In the genomic region with DNA sequence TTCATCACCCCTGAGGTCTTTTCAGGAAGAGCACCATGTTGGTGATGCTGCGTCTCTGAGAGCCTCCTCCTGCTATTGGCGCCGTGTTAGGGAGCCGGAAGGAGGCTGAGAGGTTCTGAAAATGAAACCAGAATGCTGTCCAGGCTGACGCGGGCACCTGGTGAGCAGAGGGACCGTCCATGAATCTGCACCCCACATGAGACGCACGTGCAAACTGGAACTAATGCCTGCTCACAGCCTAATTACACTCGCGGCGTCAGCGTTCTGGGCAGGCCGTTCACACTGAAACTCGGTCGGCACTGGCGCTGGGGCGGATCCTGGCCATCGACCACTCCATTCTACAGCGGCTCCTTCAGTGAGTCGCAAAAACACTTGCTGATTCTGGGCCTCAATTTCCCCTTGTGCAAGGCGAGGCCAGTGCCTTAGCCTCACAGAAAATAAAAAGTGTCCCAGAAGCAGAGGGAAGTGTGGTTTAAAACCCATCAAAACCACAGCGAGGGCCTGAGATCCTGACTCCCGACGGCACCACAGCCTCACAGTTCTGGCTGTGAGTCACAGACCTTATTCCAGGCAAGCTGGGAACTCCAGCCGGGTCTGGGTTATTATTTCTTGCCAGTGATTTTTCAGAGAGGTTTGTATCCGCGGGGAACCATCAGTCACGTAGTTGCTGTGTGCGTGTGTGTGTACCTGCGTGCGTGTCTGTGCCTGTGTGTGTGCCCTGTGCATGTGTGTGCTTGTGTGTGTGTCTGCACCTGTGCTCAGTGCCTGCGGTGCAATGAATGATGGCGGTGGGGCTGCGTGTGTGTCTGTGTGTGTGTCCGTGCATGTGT, we compare ENCODE assay signal across 14 cellular contexts. TPM values are rescaled to one million over a fixed set of nuclear protein-coding genes. Genes with fewer than 3 reads are reported as not detected.
DNase-seq lines count a peak whose midpoint lies in the region; ATAC-seq and TF ChIP-seq lines count a peak whose summit lies in the region.
"Had no signal": no experiment of that assay in that cellular context is flagged by ENCODE, and none has a peak within 500 bp of the region (broad histone marks: within the 10 kb centered on the region; RNA-seq: fewer than 3 reads in every experiment).

No MANE protein-coding gene starts in this region.

- no peaks in the 10 kb centered on the region for H3F3A ChIP-seq in neural progenitor cell (ENCODE audit: low read depth)

- H4K20me1 ChIP-seq in BLaER1 (no peaks in the 10 kb centered on the region), neural progenitor cell (ENCODE audit: low read depth) (no peaks in the 10 kb centered on the region)

- no peak for TF ChIP-seq CTCF in WTC11 (IDR thresholded peaks at IDR 0.05)
- no peak for TF ChIP-seq CTCF in neural progenitor cell (IDR thresholded peaks at IDR 0.05)

- no peak overlapping the region for H3K4me3 Mint-ChIP-seq in WTC11
- H3K4me3 Mint-ChIP-seq in neural progenitor cell = peak overlapping the region; percentile 11
- H3K4me3 Mint-ChIP-seq: activated CD4-positive, alpha-beta T cell treated with anti-CD3 and anti-CD28 coated beads, Interleukin-2, amount 10 ng/mL, durations not matched to agents 7 days and 5 days had no signal

- H3K9me3 Mint-ChIP-seq in WTC11 (peaks cover 11% of the 10 kb centered on the region), neural progenitor cell (peaks cover 18% of the 10 kb centered on the region)

- DNase-seq in M059J (ENCODE audit: low read depth) (peak; percentile 21), WTC11 (ENCODE audit: low spot score) (no peak), neural progenitor cell (ENCODE audit: low spot score) (no peak), NCI-H1930 (lab: John Stamatoyannopoulos, UW) (no peak)
- DNase-seq in activated CD4-positive, alpha-beta T cell treated with anti-CD3 and anti-CD28 coated beads, Interleukin-2, amount 50 U/mL, for 48 hours = no peak
- no peak for DNase-seq in activated CD4-positive, alpha-beta T cell treated with anti-CD3 and anti-CD28 coated beads for 48 hours
- DNase-seq: activated CD4-positive, alpha-beta T cell treated with anti-CD3 and anti-CD28 coated beads, Interleukin-2, amount 10 ng/mL, durations not matched to agents 7 days and 5 days; central memory CD4-positive, alpha-beta T cell; hippocampal formation; NCI-H526; stimulated activated naive CD4-positive, alpha-beta T cell treated with Interleukin-2 at 50 U/mL for 16 hours had no signal

- H3K36me3 ChIP-seq in BLaER1 (no peaks in the 10 kb centered on the region), neural progenitor cell (no peaks in the 10 kb centered on the region)

- ATAC-seq in WTC11 (no peak), HG02884 (IDR thresholded peaks at IDR 0.05; ENCODE audit: unreplicated experiment) (no peak)

- H3K4me1 ChIP-seq in BLaER1 (peaks cover 43% of the 10 kb centered on the region), neural progenitor cell (no peaks in the 10 kb centered on the region)

- H3K4me3 ChIP-seq in BLaER1 = no peak overlapping the region
- no peak overlapping the region for H3K4me3 ChIP-seq in neural progenitor cell

- H2AFZ ChIP-seq in neural progenitor cell (replicated peaks) = no peak overlapping the region

- peaks cover 9% of the 10 kb centered on the region; the same call in 1 of the 2 replicates for H3K27me3 ChIP-seq in BLaER1
- H3K27me3 ChIP-seq in neural progenitor cell = no peaks in the 10 kb centered on the region

- H3K9ac ChIP-seq in BLaER1 = no peak overlapping the region
- H3K9ac ChIP-seq in neural progenitor cell = no peak overlapping the region

- H3K27me3 Mint-ChIP-seq in WTC11 (ENCODE audit: low read depth) (no peaks in the 10 kb centered on the region), neural progenitor cell (ENCODE audit: insufficient read depth, low read depth) (peaks cover 21% of the 10 kb centered on the region)
- H3K27me3 Mint-ChIP-seq: activated CD4-positive, alpha-beta T cell treated with anti-CD3 and anti-CD28 coated beads, Interleukin-2, amount 10 ng/mL, durations not matched to agents 7 days and 5 days had no signal

- H3K36me3 Mint-ChIP-seq in WTC11 = peaks cover 13% of the 10 kb centered on the region
- no peaks in the 10 kb centered on the region for H3K36me3 Mint-ChIP-seq in neural progenitor cell

- peak overlapping the region; percentile 30; the same call in 1 of the 2 replicates for H3K27ac Mint-ChIP-seq in WTC11
- no peak overlapping the region for H3K27ac Mint-ChIP-seq in neural progenitor cell
- H3K27ac Mint-ChIP-seq: activated CD4-positive, alpha-beta T cell treated with anti-CD3 and anti-CD28 coated beads, Interleukin-2, amount 10 ng/mL, durations not matched to agents 7 days and 5 days had no signal

- H3K4me2 ChIP-seq in BLaER1 (0 out of 2 replicates have a peak overlapping the region, but pooled peaks have one; percentile 18), neural progenitor cell (no peak overlapping the region)

- no peaks in the 10 kb centered on the region for H3K79me2 ChIP-seq in neural progenitor cell (ENCODE audit: low read depth)

- H3K4me1 Mint-ChIP-seq in WTC11 = no peaks in the 10 kb centered on the region
- H3K4me1 Mint-ChIP-seq in neural progenitor cell = peaks cover 5% of the 10 kb centered on the region
- H3K4me1 Mint-ChIP-seq: activated CD4-positive, alpha-beta T cell treated with anti-CD3 and anti-CD28 coated beads, Interleukin-2, amount 10 ng/mL, durations not matched to agents 7 days and 5 days had no signal

- CTCF ChIA-PET in WTC11 (lab: Charles Lee) = no interaction called here

- H3K9me3 ChIP-seq in BLaER1 = no peaks in the 10 kb centered on the region
- H3K9me3 ChIP-seq in neural progenitor cell (ENCODE audit: low read depth) = no peaks in the 10 kb centered on the region

- no peak overlapping the region for H3K27ac ChIP-seq in BLaER1
- H3K27ac ChIP-seq in neural progenitor cell = no peak overlapping the region
- H3K27ac ChIP-seq: epithelial cell of prostate had no signal

- POLR2A ChIA-PET in WTC11 (lab: Charles Lee) = no interaction called here

TF ChIP-seq in WTC11, 78 proteins besides CTCF, POLR2A, EP300 and RAD21 (continues in another document):
- TF ChIP-seq OVOL2 (CRISPR knock-in tag; IDR thresholded peaks at IDR 0.05; ENCODE audit: borderline replicate concordance) (no peak), ZNF219 (CRISPR knock-in tag; IDR thresholded peaks at IDR 0.05; ENCODE audit: borderline replicate concordance) (no peak), MXD4 (CRISPR knock-in tag; IDR thresholded peaks at IDR 0.05; ENCODE audit: borderline replicate concordance) (no peak), NFYB (CRISPR knock-in tag; conservative IDR thresholded peaks at IDR 0.05; ENCODE audit: low read depth) (no peak), RELA (CRISPR knock-in tag; IDR thresholded peaks at IDR 0.05; ENCODE audit: borderline replicate concordance) (no peak), SP1 (CRISPR knock-in tag; conservative IDR thresholded peaks at IDR 0.05) (no peak)
- TF ChIP-seq, protein P1, sequence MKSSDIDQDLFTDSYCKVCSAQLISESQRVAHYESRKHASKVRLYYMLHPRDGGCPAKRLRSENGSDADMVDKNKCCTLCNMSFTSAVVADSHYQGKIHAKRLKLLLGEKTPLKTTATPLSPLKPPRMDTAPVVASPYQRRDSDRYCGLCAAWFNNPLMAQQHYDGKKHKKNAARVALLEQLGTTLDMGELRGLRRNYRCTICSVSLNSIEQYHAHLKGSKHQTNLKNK (CRISPR knock-in tag; IDR thresholded peaks at IDR 0.05) = no peak
- TF ChIP-seq, protein P2, sequence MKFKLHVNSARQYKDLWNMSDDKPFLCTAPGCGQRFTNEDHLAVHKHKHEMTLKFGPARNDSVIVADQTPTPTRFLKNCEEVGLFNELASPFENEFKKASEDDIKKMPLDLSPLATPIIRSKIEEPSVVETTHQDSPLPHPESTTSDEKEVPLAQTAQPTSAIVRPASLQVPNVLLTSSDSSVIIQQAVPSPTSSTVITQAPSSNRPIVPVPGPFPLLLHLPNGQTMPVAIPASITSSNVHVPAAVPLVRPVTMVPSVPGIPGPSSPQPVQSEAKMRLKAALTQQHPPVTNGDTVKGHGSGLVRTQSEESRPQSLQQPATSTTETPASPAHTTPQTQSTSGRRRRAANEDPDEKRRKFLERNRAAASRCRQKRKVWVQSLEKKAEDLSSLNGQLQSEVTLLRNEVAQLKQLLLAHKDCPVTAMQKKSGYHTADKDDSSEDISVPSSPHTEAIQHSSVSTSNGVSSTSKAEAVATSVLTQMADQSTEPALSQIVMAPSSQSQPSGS (CRISPR knock-in tag; IDR thresholded peaks at IDR 0.05; ENCODE audit: borderline replicate concordance, low read depth) = no peak
- TF ChIP-seq, protein P3, sequence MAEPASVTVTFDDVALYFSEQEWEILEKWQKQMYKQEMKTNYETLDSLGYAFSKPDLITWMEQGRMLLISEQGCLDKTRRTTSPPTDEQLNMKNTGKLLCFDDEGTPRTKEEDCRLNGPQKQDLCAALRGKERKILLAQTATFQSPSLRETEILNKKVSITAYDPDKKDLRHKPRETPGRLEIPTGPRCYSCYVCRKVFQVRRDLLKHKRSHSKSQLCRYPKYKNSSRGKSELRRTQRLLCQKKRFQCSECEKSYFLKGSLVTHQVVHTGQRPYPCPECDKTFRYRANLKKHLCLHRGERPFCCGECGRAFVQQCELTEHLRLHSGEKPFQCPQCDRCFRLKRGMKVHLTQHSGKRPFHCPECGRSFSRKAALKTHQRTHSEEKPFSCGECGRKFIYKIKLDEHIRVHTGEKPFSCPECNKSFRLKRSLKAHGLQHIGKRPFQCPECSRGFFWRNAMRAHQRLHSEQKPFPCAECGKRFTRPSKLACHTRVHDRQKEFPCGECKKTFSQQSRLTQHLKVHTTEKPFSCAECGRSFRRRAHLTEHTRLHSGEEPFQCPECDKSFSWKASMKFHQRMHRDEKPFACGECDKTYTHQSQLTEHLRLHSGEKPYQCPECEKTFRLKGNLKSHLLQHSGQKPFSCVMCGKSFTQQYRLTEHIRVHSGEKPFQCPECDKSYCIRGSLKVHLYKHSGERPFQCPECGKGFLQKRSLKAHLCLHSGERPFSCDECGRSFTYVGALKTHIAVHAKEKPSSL (CRISPR knock-in tag; conservative IDR thresholded peaks at IDR 0.05) = no peak
- TF ChIP-seq, protein P4, sequence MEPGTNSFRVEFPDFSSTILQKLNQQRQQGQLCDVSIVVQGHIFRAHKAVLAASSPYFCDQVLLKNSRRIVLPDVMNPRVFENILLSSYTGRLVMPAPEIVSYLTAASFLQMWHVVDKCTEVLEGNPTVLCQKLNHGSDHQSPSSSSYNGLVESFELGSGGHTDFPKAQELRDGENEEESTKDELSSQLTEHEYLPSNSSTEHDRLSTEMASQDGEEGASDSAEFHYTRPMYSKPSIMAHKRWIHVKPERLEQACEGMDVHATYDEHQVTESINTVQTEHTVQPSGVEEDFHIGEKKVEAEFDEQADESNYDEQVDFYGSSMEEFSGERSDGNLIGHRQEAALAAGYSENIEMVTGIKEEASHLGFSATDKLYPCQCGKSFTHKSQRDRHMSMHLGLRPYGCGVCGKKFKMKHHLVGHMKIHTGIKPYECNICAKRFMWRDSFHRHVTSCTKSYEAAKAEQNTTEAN (CRISPR knock-in tag; IDR thresholded peaks at IDR 0.05) = no peak

RNA-seq across cellular contexts. Expression of a gene that starts 49.1 kb away (rescaled TPM):
- total RNA-seq in M059J (2014; rRNA removed; shearing (Covaris generic)) = 11.2 and 21.3 TPM in 2 replicates
- 33.3 to 39.7 TPM (median 34.5 TPM) in 3 replicates for total RNA-seq in WTC11 (2021)
- 11.8 and 25.9 TPM in 2 replicates for total RNA-seq in neural progenitor cell (ENCODE audit: low replicate concordance)
